Comparison of ENCODE assay signal across 13 cellular contexts in genomic region chrX:105837227-105837626, GRCh38. TPM values are rescaled to one million over a fixed set of nuclear protein-coding genes. Genes with fewer than 3 reads are reported as not detected.
A peak's percentile ranks its signal among the peaks of the same experiment; 100 is the strongest.
DNase-seq lines count a peak whose midpoint lies in the region; ATAC-seq and TF ChIP-seq lines count a peak whose summit lies in the region.
"Had no signal": no experiment of that assay in that cellular context is flagged by ENCODE, and none has a peak within 500 bp of the region (broad histone marks: within the 10 kb centered on the region; RNA-seq: fewer than 3 reads in every experiment).

No MANE protein-coding gene starts in this region.

- H3K4me3 ChIP-seq in astrocyte of the cerebellum (ENCODE audit: low read depth, low read length) (no peak overlapping the region), heart left ventricle (no peak overlapping the region)
- H3K4me3 ChIP-seq: upper lobe of left lung had no signal

- 17 to 38% (median 19%) methylated on average over 2 of the region's 2 CpGs for WGBS in heart left ventricle, 4 donors

- no peaks in the 10 kb centered on the region for H3K4me1 ChIP-seq in heart left ventricle
- H3K4me1 ChIP-seq: upper lobe of left lung had no signal

- DNase-seq in HS-27A (ENCODE audit: low read depth) (peak; percentile 0), astrocyte of the cerebellum (ENCODE audit: low read depth) (peak; percentile 92), heart left ventricle (peak; percentile 40 to 79 (median 56)), putamen (ENCODE audit: low spot score) (peak; percentile 0), AG08396 (ENCODE audit: low spot score) (no peak), DMS114 treated with DMSO at 0.1 percent for 48 hours (lab: John Stamatoyannopoulos, UW; ENCODE audit: unreplicated experiment) (no peak), epidermal melanocyte (ENCODE audit: insufficient read length, low spot score) (no peak)
- DNase-seq: activated CD4-positive, alpha-beta T cell treated with anti-CD3 and anti-CD28 coated beads for 48 hours; stimulated activated CD4-positive, alpha-beta T cell treated with anti-CD3 and anti-CD28 coated beads, Interleukin-1b, Interleukin-23, amount 100 ng/mL, for 48 hours; upper lobe of left lung had no signal

- H3K36me3 ChIP-seq in heart left ventricle: no peaks in the 10 kb centered on the region
- H3K36me3 ChIP-seq: upper lobe of left lung had no signal

- intact Hi-C loops in heart left ventricle (cut with DNase I): no loop called here

- peaks cover 0 to 20% (median 0%) of the 10 kb centered on the region in 9 donors for H3K27me3 ChIP-seq in heart left ventricle

- no peak for TF ChIP-seq POLR2A in heart left ventricle (IDR thresholded peaks at IDR 0.05)

- no peaks in the 10 kb centered on the region for H3K9me3 ChIP-seq in heart left ventricle
- H3K9me3 ChIP-seq: upper lobe of left lung had no signal

- in situ Hi-C loops in astrocyte of the cerebellum (cut with HindIII; ENCODE audit: low sequenced_read_pairs): no loop called here

- no peak for TF ChIP-seq CTCF in astrocyte of the cerebellum (IDR thresholded peaks at IDR 0.05; ENCODE audit: low read depth, low read length, missing control alignments)
- TF ChIP-seq CTCF in heart left ventricle (IDR thresholded peaks at IDR 0.05): no peak

- H3K27ac ChIP-seq in heart left ventricle: peak overlapping the region in 1 of 12 donors; percentile 8
- H3K27ac ChIP-seq: upper lobe of left lung had no signal

- ATAC-seq in heart left ventricle (peak; percentile 78 to 81 (median 80)), HG02885 (IDR thresholded peaks at IDR 0.05; ENCODE audit: poor library complexity, unreplicated experiment) (no peak)
- ATAC-seq: left lobe of liver had no signal

RNA-seq across cellular contexts. Expression of gene NRK, which starts 14.9 kb away (rescaled TPM):
- total RNA-seq in heart left ventricle: 1 to 10 TPM in 7 of 9 donors, under 1 TPM in 2; 0.72 to 5.4 (median 2.8) TPM
- under 1 TPM; 0.43 to 0.53 TPM for polyA plus RNA-seq in heart left ventricle
- polyA plus RNA-seq: IgD-negative memory B cell had no signal

Comparison
In these comparisons a context has a peak if more than half of its experiments do, and no peak if none do; other contexts are left out.
1. DNase-seq: peak in HS-27A (single experiment), astrocyte of the cerebellum (single experiment), heart left ventricle (5 of 5) and putamen (single experiment); none in AG08396 (single experiment), DMS114 treated with DMSO at 0.1 percent for 48 hours (single experiment) and epidermal melanocyte (single experiment).